In the genomic region with DNA sequence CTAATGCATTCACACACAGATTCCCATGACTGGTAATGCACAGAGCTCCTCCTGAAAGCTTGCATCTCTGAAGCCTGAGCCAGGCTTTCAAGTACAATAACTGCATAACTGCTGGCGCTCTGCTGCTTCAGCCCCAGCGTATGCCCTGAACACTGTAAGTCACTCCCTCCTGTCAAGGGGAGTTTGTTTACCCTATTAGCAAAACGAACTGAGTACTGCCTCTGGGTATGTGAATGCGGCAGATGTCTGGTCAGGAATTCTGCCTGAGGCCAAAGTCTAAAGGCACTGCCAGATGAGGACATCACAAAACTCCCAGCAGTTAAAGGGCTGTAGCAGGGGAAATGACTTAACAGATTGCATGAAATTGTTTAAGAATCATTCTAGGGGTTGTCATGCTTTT, we compare ENCODE assay signal across 8 cellular contexts.
DNase-seq lines count a peak whose midpoint lies in the region; ATAC-seq and TF ChIP-seq lines count a peak whose summit lies in the region.

No MANE protein-coding gene starts in this region.

- TF ChIP-seq CTCF in stomach (IDR thresholded peaks at IDR 0.05): no peak

- no peak for ATAC-seq in HG03039 (IDR thresholded peaks at IDR 0.05; ENCODE audit: unreplicated experiment)
- no peak for ATAC-seq in HG02571 (IDR thresholded peaks at IDR 0.05; ENCODE audit: unreplicated experiment)

- H3K9me3 ChIP-seq in endocrine pancreas (ENCODE audit: control insufficient read depth, low read length) (no peaks in the 10 kb centered on the region), stomach (no peaks in the 10 kb centered on the region)

- H3K4me1 ChIP-seq in endocrine pancreas (ENCODE audit: control insufficient read depth, insufficient read depth, low read length) (peaks cover 12% of the 10 kb centered on the region), stomach (no peaks in the 10 kb centered on the region)

- intact Hi-C loops in stomach (cut with DNase I; ENCODE audit: low total_unique reads): no loop called here

- TF ChIP-seq EP300 in stomach (IDR thresholded peaks at IDR 0.05): no peak

- TF ChIP-seq POLR2A in stomach (IDR thresholded peaks at IDR 0.05): no peak

- no peaks in the 10 kb centered on the region for H3K27me3 ChIP-seq in endocrine pancreas (ENCODE audit: control insufficient read depth, insufficient read depth, low read length)
- H3K27me3 ChIP-seq in stomach: no peaks in the 10 kb centered on the region

- peak overlapping the region; percentile 43 for H3K4me3 ChIP-seq in endocrine pancreas (ENCODE audit: control insufficient read depth, insufficient read depth, low read length)
- H3K4me3 ChIP-seq in stomach: no peak overlapping the region

- no peak overlapping the region for H3K27ac ChIP-seq in stomach

- 18 to 45% (median 24%) methylated on average over 4 of the region's 4 CpGs for WGBS in stomach, 5 donors

- H3K36me3 ChIP-seq in endocrine pancreas (ENCODE audit: control insufficient read depth, insufficient read depth, low read length) (no peaks in the 10 kb centered on the region), stomach (no peaks in the 10 kb centered on the region)

- CTCF ChIA-PET in HEK293T (lab: Yijun Ruan, JAX): interaction anchor here (0.6 to 0.7 kb wide), 2 partner anchors 22 to 433 kb away, joined by 3 to 4 read pairs; no protein-coding TSS in a partner anchor

- peak; percentile 10 for DNase-seq in HEK293T (ENCODE audit: extremely low spot score)
- peak; percentile 79 for DNase-seq in NCI-H446 treated with DMSO at 0.1 percent for 48 hours (lab: John Stamatoyannopoulos, UW)
- DNase-seq in retina: peak; percentile 73
- DNase-seq in stomach: no peak
- no peak for DNase-seq in GM19238 (ENCODE audit: insufficient read length, low spot score)

- H3K9ac ChIP-seq in endocrine pancreas (ENCODE audit: control insufficient read depth, insufficient read depth, low read length): no peak overlapping the region

- POLR2A ChIA-PET in HEK293T (lab: Yijun Ruan, JAX): no interaction called here

TF ChIP-seq in HEK293T, 16 proteins besides CTCF, POLR2A, EP300 and RAD21:
- no peak for TF ChIP-seq BHLHE40 (IDR thresholded peaks at IDR 0.05; ENCODE audit: borderline replicate concordance)
- TF ChIP-seq, protein P1, sequence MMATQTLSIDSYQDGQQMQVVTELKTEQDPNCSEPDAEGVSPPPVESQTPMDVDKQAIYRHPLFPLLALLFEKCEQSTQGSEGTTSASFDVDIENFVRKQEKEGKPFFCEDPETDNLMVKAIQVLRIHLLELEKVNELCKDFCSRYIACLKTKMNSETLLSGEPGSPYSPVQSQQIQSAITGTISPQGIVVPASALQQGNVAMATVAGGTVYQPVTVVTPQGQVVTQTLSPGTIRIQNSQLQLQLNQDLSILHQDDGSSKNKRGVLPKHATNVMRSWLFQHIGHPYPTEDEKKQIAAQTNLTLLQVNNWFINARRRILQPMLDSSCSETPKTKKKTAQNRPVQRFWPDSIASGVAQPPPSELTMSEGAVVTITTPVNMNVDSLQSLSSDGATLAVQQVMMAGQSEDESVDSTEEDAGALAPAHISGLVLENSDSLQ (IDR thresholded peaks at IDR 0.05): peak; percentile 7; the same call in 1 of the 2 replicates

Comparison
In these comparisons a context has a peak if more than half of its experiments do, and no peak if none do; other contexts are left out.
1. DNase-seq: peak in HEK293T (single experiment), NCI-H446 treated with DMSO at 0.1 percent for 48 hours (single experiment) and retina (single experiment); none in stomach (single experiment) and GM19238 (single experiment).